In the genomic region with DNA sequence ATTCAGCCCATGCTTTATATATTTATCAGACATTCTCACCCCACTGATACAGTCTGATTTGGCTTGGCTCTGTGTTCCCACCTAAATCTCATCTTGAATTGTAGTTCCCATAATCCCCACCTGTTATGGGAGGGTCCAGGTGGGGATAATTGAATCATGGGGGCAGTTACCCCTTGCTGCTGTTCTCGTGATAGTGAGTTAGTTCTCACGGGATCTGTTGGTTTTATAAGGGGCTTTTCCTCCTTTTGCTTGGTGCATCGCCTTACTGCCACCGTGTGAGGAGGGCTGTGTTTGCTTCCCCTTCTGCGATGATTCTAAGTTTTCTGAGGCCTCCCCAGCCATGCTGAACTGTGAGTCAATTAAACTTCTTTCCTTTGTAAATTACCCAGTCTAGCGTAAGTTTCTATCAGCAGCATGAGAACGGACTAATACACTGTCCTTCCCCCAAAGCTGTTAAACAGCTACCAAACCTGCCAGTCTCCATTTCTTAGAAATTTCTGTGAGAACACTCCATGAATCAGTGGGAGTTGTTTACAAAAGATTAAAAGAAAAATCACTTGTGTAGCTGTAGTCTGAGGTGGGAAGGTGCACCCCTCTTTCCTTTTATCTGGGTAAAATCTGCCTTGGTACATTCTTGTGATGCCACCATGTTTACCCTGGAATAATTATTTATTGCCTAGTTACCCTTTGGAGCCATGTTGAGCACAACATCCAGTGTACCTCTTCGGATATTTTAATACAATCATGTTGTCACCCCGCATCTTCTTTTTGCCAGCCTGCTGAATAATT, we compare ENCODE assay signal across 1 cellular context.
TF ChIP-seq lines count a peak whose summit lies in the region.

No MANE protein-coding gene starts in this region.

TF ChIP-seq in HEK293, 187 proteins besides CTCF, POLR2A, EP300 and RAD21 (continued from another document):
- TF ChIP-seq ZNF792 (tag by site-specific recombination; IDR thresholded peaks at IDR 0.05) (no peak), PRDM10 (tag by site-specific recombination; IDR thresholded peaks at IDR 0.05) (peak; percentile 44)
